10 cellular contexts compared by ENCODE assay signal in genomic region chr10:16441106-16441850, GRCh38. TPM values are rescaled to one million over a fixed set of nuclear protein-coding genes. Genes with fewer than 3 reads are reported as not detected.
DNase-seq lines count a peak whose midpoint lies in the region; ATAC-seq, FAIRE-seq and TF ChIP-seq lines count a peak whose summit lies in the region.
"Had no signal": no experiment of that assay in that cellular context is flagged by ENCODE, and none has a peak within 500 bp of the region (broad histone marks: within the 10 kb centered on the region; RNA-seq: fewer than 3 reads in every experiment).

No MANE protein-coding gene starts in this region.

- peaks cover 28 to 76% (median 58%) of the 10 kb centered on the region in 4 donors for H3K4me1 Mint-ChIP-seq in CD4-positive, CD25-positive, alpha-beta regulatory T cell

- SMC1A ChIA-PET in GM12878 (lab: Charles Lee; ENCODE audit: uncharacterized antibody, unreplicated experiment), result interaction anchor here (1.1 to 1.4 kb wide), 2 partner anchors 11 to 13 kb away, joined by 3 read pairs; no protein-coding TSS in a partner anchor

- 33% methylated on average over 9 of the region's 9 CpGs for WGBS in GM12878 (ENCODE audit: insufficient coverage, insufficient replicate concordance, low lambda C conversion rate, missing lambda C conversion rate)

- TF ChIP-seq CTCF in GM12878 (IDR thresholded peaks at IDR 0.05 in 2 of 3, conservative IDR thresholded peaks at IDR 0.05 in 1 of 3; ENCODE audit: control insufficient read depth in 2 of 3, extremely low read depth in 1 of 3, insufficient read depth in 1 of 3, low read depth in 3 of 3, low read length in 3 of 3) (no peak), lower lobe of right lung (IDR thresholded peaks at IDR 0.05) (no peak)

- no peaks in the 10 kb centered on the region for H3K27me3 Mint-ChIP-seq in CD4-positive, CD25-positive, alpha-beta regulatory T cell

- peaks cover 15% of the 10 kb centered on the region for H3K36me3 ChIP-seq in CD4-positive, CD25-positive, alpha-beta regulatory T cell (ENCODE audit: control insufficient read depth, insufficient read depth, low read length)
- H3K36me3 ChIP-seq in GM12878 (ENCODE audit: control insufficient read depth in 2 of 2, insufficient read depth in 2 of 2, low read length in 1 of 2) (peaks cover 0 to 2% of the 10 kb centered on the region in 2 experiments; a peak in 2 of 4 replicates), lower lobe of right lung (peaks cover 2% of the 10 kb centered on the region)
- H3K36me3 ChIP-seq: brain microvascular endothelial cell had no signal

- H3K4me1 ChIP-seq in CD4-positive, CD25-positive, alpha-beta regulatory T cell (ENCODE audit: control insufficient read depth, insufficient read depth, low read length, poor library complexity, severe bottlenecking), result peaks cover 56% of the 10 kb centered on the region
- H3K4me1 ChIP-seq in GM12878 (ENCODE audit: control insufficient read depth, insufficient read depth, low read length) (peaks cover 20% of the 10 kb centered on the region), lower lobe of right lung (peaks cover 40% of the 10 kb centered on the region)

- H2AFZ ChIP-seq in GM12878 (ENCODE audit: control insufficient read depth, low read depth, low read length), result no peak overlapping the region

- no peaks in the 10 kb centered on the region for H3K27me3 ChIP-seq in CD4-positive, CD25-positive, alpha-beta regulatory T cell (ENCODE audit: control insufficient read depth, insufficient read depth, low read length)
- H3K27me3 ChIP-seq in GM12878 (replicated peaks in 1 of 2; ENCODE audit: control insufficient read depth in 2 of 2, insufficient read depth in 2 of 2, low read length in 1 of 2), result no peaks in the 10 kb centered on the region
- no peaks in the 10 kb centered on the region for H3K27me3 ChIP-seq in lower lobe of right lung (ENCODE audit: low read depth)
- H3K27me3 ChIP-seq: brain microvascular endothelial cell had no signal

- no peak for TF ChIP-seq POLR2A in GM12878 (IDR thresholded peaks at IDR 0.05; ENCODE audit: low read depth, low read length)

- peaks cover 33% of the 10 kb centered on the region for H3K79me2 ChIP-seq in GM12878 (ENCODE audit: control insufficient read depth, insufficient read depth, low read length)

- ATAC-seq in CD4-positive, CD25-positive, alpha-beta regulatory T cell (ENCODE audit: low read depth in 2 of 2), result no peak
- ATAC-seq in GM12878 (no peak), lower lobe of right lung (no peak), GM19351 (IDR thresholded peaks at IDR 0.05; ENCODE audit: unreplicated experiment) (no peak)

- H3K4me2 ChIP-seq in GM12878 (ENCODE audit: control insufficient read depth, insufficient read depth), result peak overlapping the region; percentile 96

- no peak for TF ChIP-seq RAD21 in GM12878 (IDR thresholded peaks at IDR 0.05; ENCODE audit: insufficient read depth, low read depth, low read length)

- peak overlapping the region; percentile 79 to 91 (median 86) for H3K4me3 Mint-ChIP-seq in CD4-positive, CD25-positive, alpha-beta regulatory T cell

- CTCF ChIA-PET in GM12878 (lab: Yijun Ruan, JAX), result interaction anchor here (1.0 kb wide), 1 partner anchor 336 kb away, joined by 3 read pairs; no protein-coding TSS in a partner anchor

- no TSS peak for BruUV-seq in GM12878 (replicated peaks; lab: Mats Ljungman, UMichigan)

- peak overlapping the region; percentile 29; the same call in 1 of the 2 replicates for H3K9ac ChIP-seq in GM12878 (ENCODE audit: control insufficient read depth, insufficient read depth, low read length)

- POLR2A ChIA-PET in GM12878 (lab: Charles Lee), result interaction anchor here (0.6 to 0.8 kb wide), 2 partner anchors 8 to 21 kb away, joined by 4 to 7 read pairs; no protein-coding TSS in a partner anchor

- H3K9me3 Mint-ChIP-seq in CD4-positive, CD25-positive, alpha-beta regulatory T cell, result no peaks in the 10 kb centered on the region

- FAIRE-seq in HTR-8/SVneo (lab: Jason Lieb, UNC) (no peak), GM12878 (lab: Jason Lieb, UNC) (no peak)
- FAIRE-seq: GM19239 had no signal

- H3K4me3 ChIP-seq in CD4-positive, CD25-positive, alpha-beta regulatory T cell (ENCODE audit: low read depth, low read length), result peak overlapping the region; percentile 74
- peak overlapping the region; percentile 60; the same call in 1 of the 2 replicates for H3K4me3 ChIP-seq in GM12878
- H3K4me3 ChIP-seq in lower lobe of right lung, result no peak overlapping the region

- no peaks in the 10 kb centered on the region; the same call in 1 of the 2 replicates for H4K20me1 ChIP-seq in GM12878 (ENCODE audit: control insufficient read depth, insufficient read depth)

- peak overlapping the region; percentile 68 for H3K27ac ChIP-seq in CD4-positive, CD25-positive, alpha-beta regulatory T cell (ENCODE audit: insufficient read depth, low read length, poor library complexity, severe bottlenecking)
- H3K27ac ChIP-seq in GM12878 (ENCODE audit: control insufficient read depth, insufficient read depth) (peak overlapping the region; percentile 15; the same call in 1 of the 2 replicates), lower lobe of right lung (peak overlapping the region; percentile 68)
- H3K27ac ChIP-seq: brain microvascular endothelial cell had no signal

- no peaks in the 10 kb centered on the region for H3K9me3 ChIP-seq in CD4-positive, CD25-positive, alpha-beta regulatory T cell (ENCODE audit: control insufficient read depth in 2 of 2, low read length in 2 of 2)
- H3K9me3 ChIP-seq in GM12878 (replicated peaks; ENCODE audit: control insufficient read depth, insufficient read depth, low read length) (no peaks in the 10 kb centered on the region), lower lobe of right lung (no peaks in the 10 kb centered on the region)

- DNase-seq in CD4-positive, CD25-positive, alpha-beta regulatory T cell, result peak in 1 of 3 donors; percentile 30
- DNase-seq in HTR-8/SVneo (ENCODE audit: insufficient read length, low spot score) (peak; percentile 8), GM12878 (ENCODE audit: low read depth, low spot score) (no peak), lower lobe of right lung (no peak), head of caudate nucleus (no peak), ecto neural progenitor cell (ENCODE audit: low spot score) (no peak), HPDE6-E6E7 (ENCODE audit: extremely low spot score) (no peak)
- DNase-seq: brain microvascular endothelial cell had no signal

- RAD21 ChIA-PET in GM12878 (lab: Charles Lee; ENCODE audit: unreplicated experiment), result interaction anchor here (0.6 kb wide), 1 partner anchor 77 kb away, joined by 3 read pairs; no protein-coding TSS in a partner anchor

- peak overlapping the region; percentile 57 to 82 (median 71) for H3K27ac Mint-ChIP-seq in CD4-positive, CD25-positive, alpha-beta regulatory T cell

- no peak for TF ChIP-seq EP300 in GM12878 (IDR thresholded peaks at IDR 0.05; ENCODE audit: borderline replicate concordance in 1 of 2, control insufficient read depth in 1 of 2, low read depth in 2 of 2, low read length in 2 of 2)

- peaks cover 22% of the 10 kb centered on the region for H3K36me3 Mint-ChIP-seq in CD4-positive, CD25-positive, alpha-beta regulatory T cell

- intact Hi-C loops in GM12878 (cut with micrococcal nuclease; ENCODE audit: unreplicated experiment), result no loop called here
- intact Hi-C loops in lower lobe of right lung (cut with DNase I), result no loop called here
- intact Hi-C loops in head of caudate nucleus (cut with DNase I), result no loop called here

- in situ Hi-C loops in GM12878 (cut with MboI), result loop anchor here (25.0 kb wide), 1 partner anchor 1279 kb away; the partner anchor contains the start of gene NMT2

TF ChIP-seq in GM12878, 131 proteins besides CTCF, POLR2A, EP300 and RAD21:
- TF ChIP-seq TCF7 (IDR thresholded peaks at IDR 0.05; ENCODE audit: borderline replicate concordance), result no peak
- TF ChIP-seq STAT1 (conservative IDR thresholded peaks at IDR 0.05), result no peak
- no peak for TF ChIP-seq CREB1 (IDR thresholded peaks at IDR 0.05; ENCODE audit: low read depth)
- no peak for TF ChIP-seq CHD4 (IDR thresholded peaks at IDR 0.05)
- no peak for TF ChIP-seq ZNF207 (IDR thresholded peaks at IDR 0.05; ENCODE audit: borderline replicate concordance)
- no peak for TF ChIP-seq ATF7 (IDR thresholded peaks at IDR 0.05; ENCODE audit: low read depth)
- no peak for TF ChIP-seq SUZ12 (IDR thresholded peaks at IDR 0.05; ENCODE audit: unreplicated experiment)
- TF ChIP-seq IKZF2 (IDR thresholded peaks at IDR 0.05), result 0 out of 4 replicates have a peak, but pooled peaks of 1 of the 2 experiments have one; percentile 15
- no peak for TF ChIP-seq NBN (IDR thresholded peaks at IDR 0.05)
- peak; percentile 54; the same call in 1 of the 2 replicates for TF ChIP-seq NFIC (IDR thresholded peaks at IDR 0.05; ENCODE audit: low read depth, low read length)
- TF ChIP-seq ZBED1 (IDR thresholded peaks at IDR 0.05; ENCODE audit: borderline replicate concordance), result 0 out of 2 replicates have a peak, but pooled peaks have one; percentile 4

RNA-seq across cellular contexts. Expression of gene PTER, which starts 4.5 kb away (rescaled TPM):
- 17.8 TPM for total RNA-seq in CD4-positive, CD25-positive, alpha-beta regulatory T cell
- polyA plus RNA-seq in CD4-positive, CD25-positive, alpha-beta regulatory T cell, result 10 to 100 TPM; 18.6 to 38.4 (median 31.1) TPM
- 53.1 and 57.4 TPM in 2 replicates for total RNA-seq in GM12878 (2013; cell fraction: nucleolus; rRNA removed)
- total RNA-seq in GM12878 (2014; rRNA removed), result 21.7 and 24.9 TPM in 2 replicates
- 26.4 and 26.9 TPM in 2 replicates for total RNA-seq in GM12878 (2014; rRNA removed; fragmentation: Illumina TruSeq; extraction: Trizol)
- total RNA-seq in GM12878 (2021), result 19.9 and 20.3 TPM in 2 replicates
- polyA plus RNA-seq in GM12878 (2011; ENCODE audit: low read depth), result 6.4 TPM
- 31.2 and 41.2 TPM in 2 replicates for polyA plus RNA-seq in GM12878 (2011; rRNA removed)
- 15.3 and 17.4 TPM in 2 replicates for polyA plus RNA-seq in GM12878 (2011; cell fraction: cytosol; rRNA removed)
- 12.4 and 13.9 TPM in 2 replicates for polyA plus RNA-seq in GM12878 (2011; cell fraction: nucleus; rRNA removed)
- 6.3 and 9.9 TPM in 2 replicates for polyA plus RNA-seq in GM12878 (2012)
- polyA plus RNA-seq in GM12878 (2014; fragmentation: Illumina TruSeq; extraction: Trizol), result 25.3 and 31.5 TPM in 2 replicates
- polyA plus RNA-seq in GM12878 (2014; fragmentation: Nextera tagmentation; extraction: Ambion mirVana), result 10 to 100 TPM; 18.4 to 29.4 TPM
- 10.6 and 16.0 TPM in 2 replicates for polyA plus RNA-seq in GM12878 (2014; rRNA removed)
- polyA plus RNA-seq in GM12878 (2016; fragmentation: Nextera tagmentation; extraction: Ambion mirVana), result 10 to 100 TPM; 22.7 to 23.5 TPM
- polyA minus RNA-seq in GM12878 (2011; rRNA and poly(A)+ RNA removed), result 34.5 and 39.7 TPM in 2 replicates
- 9.4 and 13.7 TPM in 2 replicates for polyA minus RNA-seq in GM12878 (2011; cell fraction: cytosol; rRNA and poly(A)+ RNA removed)
- 17.5 and 19.4 TPM in 2 replicates for polyA minus RNA-seq in GM12878 (2011; cell fraction: nucleus; rRNA and poly(A)+ RNA removed)
- 20.3 TPM for total RNA-seq in lower lobe of right lung

Comparison
In these comparisons a context has a peak if more than half of its experiments do, and no peak if none do; other contexts are left out.
1. H3K27ac ChIP-seq: peak in every context shown above with its lines; median percentile 68 in CD4-positive, CD25-positive, alpha-beta regulatory T cell; 68 in lower lobe of right lung; 15 in GM12878.